10 cellular contexts compared by ENCODE assay signal in genomic region chr11:122186439-122187080, GRCh38.
DNase-seq lines count a peak whose midpoint lies in the region; ATAC-seq and TF ChIP-seq lines count a peak whose summit lies in the region.
"Had no signal": no experiment of that assay in that cellular context is flagged by ENCODE, and none has a peak within 500 bp of the region (broad histone marks: within the 10 kb centered on the region; RNA-seq: fewer than 3 reads in every experiment).

No MANE protein-coding gene starts in this region.

- ATAC-seq in GM18520 (IDR thresholded peaks at IDR 0.05; ENCODE audit: unreplicated experiment) (no peak), HG02938 (IDR thresholded peaks at IDR 0.05; ENCODE audit: unreplicated experiment) (no peak)
- ATAC-seq: stimulated activated naive CD8-positive, alpha-beta T cell treated with anti-CD3 and anti-CD28 coated beads, Interleukin-15, Interleukin-2, amounts not matched to agents 100 U/mL and 50 U/mL, for 24 hours had no signal

- H3K4me3 ChIP-seq in epithelial cell of proximal tubule (ENCODE audit: low read depth, low read length): no peak overlapping the region

- DNase-seq in GF-D8 (lab: John Stamatoyannopoulos, UW) (peak; percentile 100), NOMO-1 treated with DMSO at 0.1 percent for 48 hours (lab: John Stamatoyannopoulos, UW; ENCODE audit: unreplicated experiment) (peak; percentile 54), epithelial cell of proximal tubule (ENCODE audit: low read depth) (peak; percentile 91), renal cortical epithelial cell (ENCODE audit: low read depth) (peak; percentile 98), SIG-M5 (lab: John Stamatoyannopoulos, UW) (no peak)
- no peak for DNase-seq in activated T-helper 1 cell treated with anti-CD3 and anti-CD28 coated beads, Interleukin-12 subunit alpha, Interleukin-12 subunit beta, Interleukin-2, Interleukin-4 antibody, amounts not matched to agents 30 ng/mL and 10 ng/mL and 1 ng/mL, durations not matched to agents 14 hours and 24 hours and 36 hours (ENCODE audit: low spot score)
- DNase-seq: activated naive CD8-positive, alpha-beta T cell treated with anti-CD3 and anti-CD28 coated beads for 36 hours; stimulated activated naive CD8-positive, alpha-beta T cell treated with anti-CD3 and anti-CD28 coated beads, Interleukin-15, Interleukin-2, amounts not matched to agents 100 U/mL and 50 U/mL, for 24 hours had no signal

- no peaks in the 10 kb centered on the region for H3K9me3 Mint-ChIP-seq in activated T-helper 1 cell treated with anti-CD3 and anti-CD28 coated beads, Interleukin-12 subunit alpha, Interleukin-12 subunit beta, Interleukin-2, Interleukin-4 antibody, amounts not matched to agents 30 ng/mL and 10 ng/mL and 1 ng/mL, durations not matched to agents 14 hours and 24 hours and 36 hours
- H3K9me3 Mint-ChIP-seq: activated naive CD8-positive, alpha-beta T cell treated with anti-CD3 and anti-CD28 coated beads for 36 hours had no signal

- intact Hi-C loops in activated T-helper 1 cell treated with anti-CD3 and anti-CD28 coated beads, Interleukin-12 subunit alpha, Interleukin-12 subunit beta, Interleukin-2, Interleukin-4 antibody, amounts not matched to agents 30 ng/mL and 10 ng/mL and 1 ng/mL, durations not matched to agents 14 hours and 24 hours and 36 hours (cut with micrococcal nuclease): no loop called here

- H3K36me3 Mint-ChIP-seq in activated T-helper 1 cell treated with anti-CD3 and anti-CD28 coated beads, Interleukin-12 subunit alpha, Interleukin-12 subunit beta, Interleukin-2, Interleukin-4 antibody, amounts not matched to agents 30 ng/mL and 10 ng/mL and 1 ng/mL, durations not matched to agents 14 hours and 24 hours and 36 hours (ENCODE audit: low read depth): no peaks in the 10 kb centered on the region
- H3K36me3 Mint-ChIP-seq: activated naive CD8-positive, alpha-beta T cell treated with anti-CD3 and anti-CD28 coated beads for 36 hours had no signal

- no peak overlapping the region for H3K4me3 Mint-ChIP-seq in activated T-helper 1 cell treated with anti-CD3 and anti-CD28 coated beads, Interleukin-12 subunit alpha, Interleukin-12 subunit beta, Interleukin-2, Interleukin-4 antibody, amounts not matched to agents 30 ng/mL and 10 ng/mL and 1 ng/mL, durations not matched to agents 14 hours and 24 hours and 36 hours
- H3K4me3 Mint-ChIP-seq: activated naive CD8-positive, alpha-beta T cell treated with anti-CD3 and anti-CD28 coated beads for 36 hours had no signal

- H3K27ac Mint-ChIP-seq in activated T-helper 1 cell treated with anti-CD3 and anti-CD28 coated beads, Interleukin-12 subunit alpha, Interleukin-12 subunit beta, Interleukin-2, Interleukin-4 antibody, amounts not matched to agents 30 ng/mL and 10 ng/mL and 1 ng/mL, durations not matched to agents 14 hours and 24 hours and 36 hours: no peak overlapping the region
- H3K27ac Mint-ChIP-seq: activated naive CD8-positive, alpha-beta T cell treated with anti-CD3 and anti-CD28 coated beads for 36 hours had no signal

- no peaks in the 10 kb centered on the region for H3K4me1 Mint-ChIP-seq in activated T-helper 1 cell treated with anti-CD3 and anti-CD28 coated beads, Interleukin-12 subunit alpha, Interleukin-12 subunit beta, Interleukin-2, Interleukin-4 antibody, amounts not matched to agents 30 ng/mL and 10 ng/mL and 1 ng/mL, durations not matched to agents 14 hours and 24 hours and 36 hours (ENCODE audit: low read depth)
- H3K4me1 Mint-ChIP-seq: activated naive CD8-positive, alpha-beta T cell treated with anti-CD3 and anti-CD28 coated beads for 36 hours had no signal

- no peak for TF ChIP-seq CTCF in epithelial cell of proximal tubule (conservative IDR thresholded peaks at IDR 0.05; ENCODE audit: low read depth, low read length)

- peaks cover 6% of the 10 kb centered on the region for H3K27me3 Mint-ChIP-seq in activated T-helper 1 cell treated with anti-CD3 and anti-CD28 coated beads, Interleukin-12 subunit alpha, Interleukin-12 subunit beta, Interleukin-2, Interleukin-4 antibody, amounts not matched to agents 30 ng/mL and 10 ng/mL and 1 ng/mL, durations not matched to agents 14 hours and 24 hours and 36 hours (ENCODE audit: insufficient read depth)

Comparison
In these comparisons a context has a peak if more than half of its experiments do, and no peak if none do; other contexts are left out.
1. DNase-seq: peak in GF-D8 (single experiment), NOMO-1 treated with DMSO at 0.1 percent for 48 hours (single experiment), epithelial cell of proximal tubule (single experiment) and renal cortical epithelial cell (single experiment); none in SIG-M5 (single experiment) and activated T-helper 1 cell treated with anti-CD3 and anti-CD28 coated beads, Interleukin-12 subunit alpha, Interleukin-12 subunit beta, Interleukin-2, Interleukin-4 antibody, amounts not matched to agents 30 ng/mL and 10 ng/mL and 1 ng/mL, durations not matched to agents 14 hours and 24 hours and 36 hours (single experiment).